8 cellular contexts compared by ENCODE assay signal in genomic region chr5:172707285-172708182, GRCh38.
DNase-seq lines count a peak whose midpoint lies in the region; ATAC-seq and TF ChIP-seq lines count a peak whose summit lies in the region.

No MANE protein-coding gene starts in this region.

- H2BK5ac ChIP-seq in mesendoderm (ENCODE audit: low read length) = no peak overlapping the region

- no peak overlapping the region for H3K27ac ChIP-seq in mammary epithelial cell (ENCODE audit: insufficient read depth, low read depth, low read length)
- H3K27ac ChIP-seq in mesendoderm (ENCODE audit: low read depth, low read length) = no peak overlapping the region

- H3K27me3 ChIP-seq in GM06990 (replicated peaks; ENCODE audit: control insufficient read depth, insufficient read depth, low read length) = no peaks in the 10 kb centered on the region
- peaks cover 3% of the 10 kb centered on the region for H3K27me3 ChIP-seq in mammary epithelial cell (ENCODE audit: insufficient read depth, low read length)
- no peaks in the 10 kb centered on the region for H3K27me3 ChIP-seq in mesendoderm (ENCODE audit: insufficient read depth, low read length, poor library complexity)

- H3K18ac ChIP-seq in mesendoderm (ENCODE audit: low read length) = no peak overlapping the region

- ATAC-seq in HG03095 (IDR thresholded peaks at IDR 0.05; ENCODE audit: unreplicated experiment) (no peak), HG03039 (IDR thresholded peaks at IDR 0.05; ENCODE audit: unreplicated experiment) (no peak)

- H3K79me1 ChIP-seq in mesendoderm (ENCODE audit: low read length) = no peaks in the 10 kb centered on the region

- H3K23ac ChIP-seq in mesendoderm (ENCODE audit: low read length) = no peak overlapping the region

- in situ Hi-C loops in mammary epithelial cell (cut with MboI; ENCODE audit: low sequenced_read_pairs in 2 of 2) = loop anchor here (25.0 kb wide), 3 partner anchors 580 to 905 kb away; partner anchors contain the start of gene BOD1 (in 1 of the 2)

- peak overlapping the region; percentile 54 for H3K56ac ChIP-seq in mesendoderm (ENCODE audit: low read length)

- H2BK120ac ChIP-seq in mesendoderm (ENCODE audit: low read depth, low read length) = no peak overlapping the region

- CTCF ChIA-PET in mammary epithelial cell (lab: Charles Lee; ENCODE audit: low non-redundant PET) = interaction anchor here (0.6 to 1.1 kb wide), 10 partner anchors 33 to 1609 kb away, joined by 3 to 17 read pairs (median 3); partner anchors contain the start of gene STC2

- H2AFZ ChIP-seq in mammary epithelial cell (ENCODE audit: low read depth, low read length) = peak overlapping the region; percentile 72

- H3K9me3 ChIP-seq in mammary epithelial cell (replicated peaks; ENCODE audit: insufficient read depth, low read length) = no peaks in the 10 kb centered on the region

- intact Hi-C loops in mammary epithelial cell (cut with micrococcal nuclease) = loop anchor here (1.0 to 10.0 kb wide), 4 partner anchors 457 to 625 kb away; no protein-coding TSS in a partner anchor

- no peak overlapping the region for H3K4me2 ChIP-seq in mammary epithelial cell (ENCODE audit: insufficient read depth, low read depth, low read length)
- H3K4me2 ChIP-seq in mesendoderm (ENCODE audit: low read length) = no peak overlapping the region

- no TSS peak for BruUV-seq in mammary epithelial cell (replicated peaks; lab: Mats Ljungman, UMichigan)

- H2BK15ac ChIP-seq in mesendoderm (replicated peaks; ENCODE audit: low read depth) = no peak overlapping the region

- no peaks in the 10 kb centered on the region for H3K36me3 ChIP-seq in GM06990 (ENCODE audit: control insufficient read depth, insufficient read depth, low read length)
- H3K36me3 ChIP-seq in mammary epithelial cell (ENCODE audit: insufficient read depth, low read length) = no peaks in the 10 kb centered on the region
- H3K36me3 ChIP-seq in mesendoderm (ENCODE audit: control insufficient read depth, insufficient read depth, low read length) = no peaks in the 10 kb centered on the region

- no peaks in the 10 kb centered on the region for H4K20me1 ChIP-seq in mammary epithelial cell (ENCODE audit: insufficient read depth, low read length)

- no peaks in the 10 kb centered on the region for H3K4me1 ChIP-seq in mammary epithelial cell (ENCODE audit: insufficient read depth, low read length)
- H3K4me1 ChIP-seq in mesendoderm (ENCODE audit: control insufficient read depth, low read depth, low read length) = no peaks in the 10 kb centered on the region

- TF ChIP-seq CTCF in GM06990 (IDR thresholded peaks at IDR 0.05; ENCODE audit: insufficient read depth, low read length, poor library complexity, severe bottlenecking) = peak; percentile 65
- TF ChIP-seq CTCF in mammary epithelial cell (conservative IDR thresholded peaks at IDR 0.05 in 1 of 2, IDR thresholded peaks at IDR 0.05 in 1 of 2; ENCODE audit: extremely low read depth in 1 of 2, insufficient read depth in 1 of 2, low read depth in 1 of 2, low read length in 2 of 2) = peak; percentile 60 to 71

- 27% methylated on average over 18 of the region's 18 CpGs for WGBS in mammary epithelial cell (ENCODE audit: low coverage, missing lambda C conversion rate)
- WGBS in mesendoderm (ENCODE audit: extremely low coverage, insufficient coverage, low lambda C conversion rate) = 100% methylated on average over 2 of the region's 18 CpGs

- dilution Hi-C loops in mammary epithelial cell (cut with HindIII; ENCODE audit: low sequenced_read_pairs) = loop anchor here (25.0 kb wide), 1 partner anchor 580 kb away; no protein-coding TSS in a partner anchor

- H3K9ac ChIP-seq in mammary epithelial cell (ENCODE audit: insufficient read depth, low read length) (no peak overlapping the region), mesendoderm (ENCODE audit: low read length) (peak overlapping the region; percentile 20)

- no peaks in the 10 kb centered on the region for H3K79me2 ChIP-seq in mammary epithelial cell (ENCODE audit: insufficient read depth, low read length)
- no peaks in the 10 kb centered on the region for H3K79me2 ChIP-seq in mesendoderm (ENCODE audit: control insufficient read depth, insufficient read depth, low read length)

- DNase-seq in A172 (ENCODE audit: low spot score) (peak; percentile 79), GM06990 (ENCODE audit: extremely low read depth, insufficient read length) (no peak), NCI-H446 treated with DMSO at 0.1 percent for 48 hours (lab: John Stamatoyannopoulos, UW) (peak; percentile 9), mammary epithelial cell (peak; percentile 56), mesendoderm (peak; percentile 81), mesenteric fat pad (ENCODE audit: low spot score) (no peak)

- no peak overlapping the region for H3K4ac ChIP-seq in mesendoderm (ENCODE audit: low read depth, low read length)

- H3K4me3 ChIP-seq in GM06990 (replicated peaks; ENCODE audit: low read depth, low read length) = no peak overlapping the region
- no peak overlapping the region for H3K4me3 ChIP-seq in mammary epithelial cell (replicated peaks in 1 of 3; ENCODE audit: insufficient read depth in 1 of 3, low read depth in 2 of 3, low read length in 3 of 3)
- no peak overlapping the region for H3K4me3 ChIP-seq in mesendoderm (ENCODE audit: low read length)

- no peak overlapping the region for H4K8ac ChIP-seq in mesendoderm (ENCODE audit: low read depth, low read length)

- H4K5ac ChIP-seq in mesendoderm (ENCODE audit: low read length) = no peak overlapping the region

- peak overlapping the region; percentile 5 for H2AK5ac ChIP-seq in mesendoderm (ENCODE audit: low read length)

Comparison
In these comparisons a context has a peak if more than half of its experiments do, and no peak if none do; other contexts are left out.
1. DNase-seq: peak in A172 (single experiment), NCI-H446 treated with DMSO at 0.1 percent for 48 hours (single experiment), mammary epithelial cell (single experiment) and mesendoderm (single experiment); none in GM06990 (single experiment) and mesenteric fat pad (single experiment).